In genomic region chr6:37674161-37674560, GRCh38 we compare ENCODE assay signal across 21 cellular contexts. TPM values are rescaled to one million over a fixed set of nuclear protein-coding genes. Genes with fewer than 3 reads are reported as not detected.
DNase-seq lines count a peak whose midpoint lies in the region; ATAC-seq and TF ChIP-seq lines count a peak whose summit lies in the region.
"Had no signal": no experiment of that assay in that cellular context is flagged by ENCODE, and none has a peak within 500 bp of the region (broad histone marks: within the 10 kb centered on the region; RNA-seq: fewer than 3 reads in every experiment).

No MANE protein-coding gene starts in this region.

- intact Hi-C loops in sciatic nerve (cut with DNase I) = no loop called here

- no peak for TF ChIP-seq CTCF in omental fat pad (IDR thresholded peaks at IDR 0.05)

- DNase-seq in NCI-H2081 (lab: John Stamatoyannopoulos, UW) (peak; percentile 37 to 43), NCI-H2081 treated with DMSO at 0.1 percent for 48 hours (lab: John Stamatoyannopoulos, UW) (no peak), NCI-H446 treated with DMSO at 0.1 percent for 48 hours (lab: John Stamatoyannopoulos, UW) (peak; percentile 35), globus pallidus (ENCODE audit: low spot score) (peak; percentile 98), sciatic nerve (ENCODE audit: low spot score) (no peak), ureter (ENCODE audit: low spot score) (no peak), omental fat pad (ENCODE audit: low spot score) (no peak)
- no peak for DNase-seq in activated CD8-positive, alpha-beta memory T cell treated with anti-CD3 and anti-CD28 coated beads for 24 hours
- DNase-seq: activated CD4-positive, alpha-beta memory T cell treated with anti-CD3 and anti-CD28 coated beads, Interleukin-2, amount 10 ng/mL, durations not matched to agents 7 days and 5 days; CD4-positive, alpha-beta memory T cell; colonic mucosa; erythroblast; GDM1; HCEC 1CT; kidney; mesendoderm; NCI-H226; PC-3; stimulated activated naive CD4-positive, alpha-beta T cell; upper lobe of right lung had no signal

- ATAC-seq in sciatic nerve (peak; percentile 69), omental fat pad (ENCODE audit: low FRiP score) (no peak)
- ATAC-seq: PC-3, upper lobe of right lung had no signal

RNA-seq across cellular contexts. Expression of gene MDGA1, which starts 23.5 kb away (rescaled TPM):
- total RNA-seq in sciatic nerve = 13.8 TPM
- 1.6 TPM for total RNA-seq in ureter
- total RNA-seq in omental fat pad = 1 to 10 TPM; 2.2 to 9.5 (median 5.4) TPM
- total RNA-seq: HT-29 had no signal

Comparison
In these comparisons a context has a peak if more than half of its experiments do, and no peak if none do; other contexts are left out.
1. DNase-seq: peak in NCI-H2081 (2 of 2), NCI-H446 treated with DMSO at 0.1 percent for 48 hours (single experiment) and globus pallidus (single experiment); none in NCI-H2081 treated with DMSO at 0.1 percent for 48 hours (single experiment), sciatic nerve (single experiment), ureter (single experiment), activated CD8-positive, alpha-beta memory T cell treated with anti-CD3 and anti-CD28 coated beads for 24 hours (single experiment) and omental fat pad (single experiment).